ENCODE assay signal across 1 cellular context in genomic region chr4:90246841-90247240, GRCh38.
TF ChIP-seq lines count a peak whose summit lies in the region.

No MANE protein-coding gene starts in this region.

TF ChIP-seq in H1, 55 proteins besides CTCF, POLR2A, EP300 and RAD21 (continued from another document):
- TF ChIP-seq SAP30 (IDR thresholded peaks at IDR 0.05; ENCODE audit: insufficient read depth, insufficient replicate concordance, low read length) (no peak), CHD2 (IDR thresholded peaks at IDR 0.05; ENCODE audit: low read length) (no peak), CEBPB (IDR thresholded peaks at IDR 0.05; ENCODE audit: low read depth, low read length) (no peak), RFX5 (IDR thresholded peaks at IDR 0.05; ENCODE audit: borderline replicate concordance, low read depth, low read length) (no peak), EGR1 (IDR thresholded peaks at IDR 0.05; ENCODE audit: borderline replicate concordance, low read depth, low read length) (no peak), TBP (IDR thresholded peaks at IDR 0.05; ENCODE audit: low read depth, low read length) (no peak), BRCA1 (IDR thresholded peaks at IDR 0.05; ENCODE audit: low read depth, low read length) (no peak), ATF3 (IDR thresholded peaks at IDR 0.05; ENCODE audit: insufficient read depth, low read depth, low read length) (no peak), SIN3A (conservative IDR thresholded peaks at IDR 0.05 in 1 of 2, IDR thresholded peaks at IDR 0.05 in 1 of 2; ENCODE audit: low read depth in 1 of 2, low read length in 2 of 2) (no peak)
TF ChIP-seq in H1: peak in this region for 0.
